In the genomic region with DNA sequence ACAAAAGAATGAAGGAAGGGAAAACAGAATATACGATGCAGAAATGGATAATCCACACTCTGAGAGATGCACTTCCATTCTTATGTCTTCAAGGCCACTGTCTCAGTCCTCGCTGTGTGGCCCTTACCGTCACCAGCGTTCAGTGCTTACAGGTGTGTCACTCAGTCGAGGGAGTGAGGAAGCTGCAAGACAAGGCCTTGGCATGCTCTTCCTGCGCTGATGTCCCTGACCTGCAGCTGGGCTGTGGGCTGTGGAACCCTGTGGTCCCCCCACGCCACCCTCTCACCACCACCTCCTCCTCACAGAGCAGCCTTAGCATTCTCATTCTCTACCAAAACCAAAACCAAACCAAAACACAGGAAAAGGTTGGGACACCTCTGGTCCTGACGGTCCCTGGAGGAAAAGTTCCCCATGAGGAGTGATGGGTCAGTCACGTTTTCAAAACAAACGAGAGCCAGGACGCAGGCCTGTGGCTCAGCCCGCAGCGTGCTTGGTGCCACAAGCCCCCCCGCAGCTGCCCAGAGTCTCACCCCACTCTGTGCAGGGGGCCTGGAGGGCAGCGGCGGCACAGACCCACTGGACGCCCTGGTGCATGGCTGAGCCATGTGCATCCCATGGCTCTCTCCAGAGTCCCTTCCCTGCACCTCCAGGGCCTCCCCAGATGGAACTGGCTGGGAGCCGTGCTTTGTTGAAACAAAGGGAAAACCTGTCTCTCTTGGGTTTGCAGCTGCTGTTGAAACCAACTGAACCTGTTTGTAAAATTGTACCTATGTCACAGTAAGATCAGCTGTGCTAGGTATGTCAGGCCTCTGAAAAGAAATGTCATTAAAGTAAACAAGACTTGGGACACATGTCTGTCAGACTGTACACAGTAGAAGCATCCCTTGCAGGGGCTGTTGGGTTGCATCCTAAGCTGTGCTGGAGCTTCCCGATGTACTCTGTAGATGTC, we compare ENCODE assay signal across 8 cellular contexts. TPM values are rescaled to one million over a fixed set of nuclear protein-coding genes. Genes with fewer than 3 reads are reported as not detected.
DNase-seq lines count a peak whose midpoint lies in the region; ATAC-seq and TF ChIP-seq lines count a peak whose summit lies in the region.

No MANE protein-coding gene starts in this region.

- H2AFZ ChIP-seq in hepatocyte, result no peak overlapping the region

- WGBS in hepatocyte (ENCODE audit: low lambda C conversion rate, missing lambda C conversion rate), result 94% methylated on average over 19 of the region's 19 CpGs

- H3K4me2 ChIP-seq in hepatocyte, result no peak overlapping the region

- no peaks in the 10 kb centered on the region for H3K36me3 ChIP-seq in hepatocyte (replicated peaks; ENCODE audit: insufficient read depth, low read depth)
- peaks cover 0 to 9% of the 10 kb centered on the region in 2 donors for H3K36me3 ChIP-seq in stomach smooth muscle (ENCODE audit: control insufficient read depth in 2 of 2, insufficient read depth in 2 of 2, low read length in 2 of 2)

- H3K9me3 Mint-ChIP-seq in T-helper 1 cell treated with Interleukin-12 subunit alpha and Interleukin-12 subunit beta and Interleukin-4 antibody, amounts not matched to agents 30 μg/mL and 1 μg/mL, for 36 hours, result no peaks in the 10 kb centered on the region
- no peaks in the 10 kb centered on the region for H3K9me3 Mint-ChIP-seq in activated CD4-positive, alpha-beta memory T cell treated with anti-CD3 and anti-CD28 coated beads, Interleukin-2, amount 10 ng/mL, durations not matched to agents 7 days and 5 days

- H3K27ac ChIP-seq in hepatocyte (peak overlapping the region; percentile 12), stomach smooth muscle (ENCODE audit: low read length) (peak overlapping the region; percentile 58)

- peak overlapping the region; percentile 97 for H3K27ac Mint-ChIP-seq in T-helper 1 cell treated with Interleukin-12 subunit alpha and Interleukin-12 subunit beta and Interleukin-4 antibody, amounts not matched to agents 30 μg/mL and 1 μg/mL, for 36 hours
- peak overlapping the region; percentile 96 for H3K27ac Mint-ChIP-seq in activated CD4-positive, alpha-beta memory T cell treated with anti-CD3 and anti-CD28 coated beads, Interleukin-2, amount 10 ng/mL, durations not matched to agents 7 days and 5 days

- no peak overlapping the region for H3K4me3 ChIP-seq in hepatocyte
- peak overlapping the region; percentile 52 to 66 for H3K4me3 ChIP-seq in stomach smooth muscle (ENCODE audit: low read length in 2 of 2)

- H3K9me3 ChIP-seq in hepatocyte (ENCODE audit: low read depth) (no peaks in the 10 kb centered on the region), stomach smooth muscle (ENCODE audit: control insufficient read depth in 2 of 2, low read length in 2 of 2) (no peaks in the 10 kb centered on the region)

- no peaks in the 10 kb centered on the region for H4K20me1 ChIP-seq in hepatocyte (ENCODE audit: insufficient read depth, poor library complexity, severe bottlenecking)

- H3K4me3 Mint-ChIP-seq in T-helper 1 cell treated with Interleukin-12 subunit alpha and Interleukin-12 subunit beta and Interleukin-4 antibody, amounts not matched to agents 30 μg/mL and 1 μg/mL, for 36 hours, result peak overlapping the region; percentile 63
- H3K4me3 Mint-ChIP-seq in activated CD4-positive, alpha-beta memory T cell treated with anti-CD3 and anti-CD28 coated beads, Interleukin-2, amount 10 ng/mL, durations not matched to agents 7 days and 5 days, result peak overlapping the region; percentile 56

- H3K27me3 ChIP-seq in hepatocyte (no peaks in the 10 kb centered on the region), stomach smooth muscle (ENCODE audit: control insufficient read depth in 1 of 2, insufficient read depth in 2 of 2, low read length in 2 of 2) (no peaks in the 10 kb centered on the region)

- H3K4me1 ChIP-seq in hepatocyte (ENCODE audit: insufficient read depth) (no peaks in the 10 kb centered on the region), stomach smooth muscle (ENCODE audit: control insufficient read depth, insufficient read depth, low read length) (peaks cover 34% of the 10 kb centered on the region)

- POLR2A ChIA-PET in activated CD4-positive, alpha-beta memory T cell treated with anti-CD3 and anti-CD28 coated beads, Interleukin-2, amount 10 ng/mL, durations not matched to agents 7 days and 5 days (lab: Charles Lee), result interaction anchor here (0.7 to 12.9 kb wide), 20 partner anchors 11 to 156 kb away, joined by 3 to 349 read pairs (median 8); a partner anchor contains a TSS

- DNase-seq in T-helper 1 cell (no peak), hepatocyte (ENCODE audit: low spot score) (no peak), COLO668 (lab: John Stamatoyannopoulos, UW; ENCODE audit: unreplicated experiment) (no peak), putamen (ENCODE audit: low spot score) (no peak)
- peak; percentile 31 for DNase-seq in activated CD4-positive, alpha-beta memory T cell treated with anti-CD3 and anti-CD28 coated beads, Interleukin-2, amount 10 ng/mL, durations not matched to agents 7 days and 5 days

- H3K36me3 Mint-ChIP-seq in T-helper 1 cell treated with Interleukin-12 subunit alpha and Interleukin-12 subunit beta and Interleukin-4 antibody, amounts not matched to agents 30 μg/mL and 1 μg/mL, for 36 hours (ENCODE audit: low read depth), result peaks cover 53% of the 10 kb centered on the region
- peaks cover 38% of the 10 kb centered on the region for H3K36me3 Mint-ChIP-seq in activated CD4-positive, alpha-beta memory T cell treated with anti-CD3 and anti-CD28 coated beads, Interleukin-2, amount 10 ng/mL, durations not matched to agents 7 days and 5 days (ENCODE audit: low read depth)

- H3K79me2 ChIP-seq in hepatocyte, result no peaks in the 10 kb centered on the region

- H3K9me2 ChIP-seq in hepatocyte (replicated peaks; ENCODE audit: insufficient read depth), result no peaks in the 10 kb centered on the region

- TF ChIP-seq CTCF in hepatocyte (IDR thresholded peaks at IDR 0.05; ENCODE audit: poor library complexity), result no peak

- H3K4me1 Mint-ChIP-seq in T-helper 1 cell treated with Interleukin-12 subunit alpha and Interleukin-12 subunit beta and Interleukin-4 antibody, amounts not matched to agents 30 μg/mL and 1 μg/mL, for 36 hours (ENCODE audit: low read depth), result peaks cover 87% of the 10 kb centered on the region
- H3K4me1 Mint-ChIP-seq in activated CD4-positive, alpha-beta memory T cell treated with anti-CD3 and anti-CD28 coated beads, Interleukin-2, amount 10 ng/mL, durations not matched to agents 7 days and 5 days, result peaks cover 95% of the 10 kb centered on the region

- CTCF ChIA-PET in activated CD4-positive, alpha-beta memory T cell treated with anti-CD3 and anti-CD28 coated beads, Interleukin-2, amount 10 ng/mL, durations not matched to agents 7 days and 5 days (lab: Charles Lee), result interaction anchor here (1.2 to 4.2 kb wide), 7 partner anchors 27 to 86 kb away, joined by 3 to 24 read pairs (median 5); no protein-coding TSS in a partner anchor

- peak overlapping the region in 1 of 2 donors; percentile 29 for H3K9ac ChIP-seq in stomach smooth muscle (ENCODE audit: low read length in 2 of 2)

- peaks cover 3% of the 10 kb centered on the region for H3K27me3 Mint-ChIP-seq in T-helper 1 cell treated with Interleukin-12 subunit alpha and Interleukin-12 subunit beta and Interleukin-4 antibody, amounts not matched to agents 30 μg/mL and 1 μg/mL, for 36 hours (ENCODE audit: low read depth)
- no peaks in the 10 kb centered on the region for H3K27me3 Mint-ChIP-seq in activated CD4-positive, alpha-beta memory T cell treated with anti-CD3 and anti-CD28 coated beads, Interleukin-2, amount 10 ng/mL, durations not matched to agents 7 days and 5 days

- no peak for ATAC-seq in GM19467 (IDR thresholded peaks at IDR 0.05; ENCODE audit: unreplicated experiment)

RNA-seq across cellular contexts. Expression of a gene that starts 48.3 kb away (rescaled TPM):
- 10 to 100 TPM; 43.7 to 46.2 TPM for total RNA-seq in activated CD4-positive, alpha-beta memory T cell treated with anti-CD3 and anti-CD28 coated beads, Interleukin-2, amount 10 ng/mL, durations not matched to agents 7 days and 5 days
- 5.2 and 5.3 TPM in 2 replicates for total RNA-seq in hepatocyte
- 1.4 and 3.0 TPM in 2 replicates for polyA plus RNA-seq in hepatocyte
